In genomic region chr3:69085543-69086132, GRCh38 we compare ENCODE assay signal across 8 cellular contexts. TPM values are rescaled to one million over a fixed set of nuclear protein-coding genes. Genes with fewer than 3 reads are reported as not detected.
DNase-seq lines count a peak whose midpoint lies in the region; ATAC-seq and TF ChIP-seq lines count a peak whose summit lies in the region.

No MANE protein-coding gene starts in this region.

- H3K4me3 Mint-ChIP-seq in GM23338, result peak overlapping the region; percentile 95
- peak overlapping the region; percentile 95 to 96 for H3K4me3 Mint-ChIP-seq in activated T-cell treated with anti-CD3 and anti-CD28 coated beads, Interleukin-2, amount 50 U/mL, for 72 hours
- H3K4me3 Mint-ChIP-seq in glutamatergic neuron (ENCODE audit: unreplicated experiment), result peak overlapping the region; percentile 91

- H3K4me1 Mint-ChIP-seq in GM23338, result peaks cover 53% of the 10 kb centered on the region
- peaks cover 69% of the 10 kb centered on the region for H3K4me1 Mint-ChIP-seq in activated T-cell treated with anti-CD3 and anti-CD28 coated beads, Interleukin-2, amount 50 U/mL, for 72 hours (ENCODE audit: low read depth)
- H3K4me1 Mint-ChIP-seq in glutamatergic neuron (ENCODE audit: low read depth, unreplicated experiment), result peaks cover 25% of the 10 kb centered on the region

- H3K27me3 Mint-ChIP-seq in GM23338 (ENCODE audit: insufficient read depth, low read depth, poor library complexity) (peaks cover under 1% of the 10 kb centered on the region), glutamatergic neuron (ENCODE audit: unreplicated experiment) (peaks cover 2% of the 10 kb centered on the region)
- no peaks in the 10 kb centered on the region for H3K27me3 Mint-ChIP-seq in activated T-cell treated with anti-CD3 and anti-CD28 coated beads, Interleukin-2, amount 50 U/mL, for 72 hours (ENCODE audit: low read depth)

- CTCF ChIA-PET in AG04450 (lab: Charles Lee), result no interaction called here

- H3K27ac ChIP-seq in AG04450 (ENCODE audit: low read depth, low read length) (peak overlapping the region; percentile 83), GM23338 (ENCODE audit: low read depth) (no peak overlapping the region)

- H3F3A ChIP-seq in GM23338 (replicated peaks; ENCODE audit: low read depth), result no peaks in the 10 kb centered on the region

- TF ChIP-seq CTCF in AG04450 (IDR thresholded peaks at IDR 0.05; ENCODE audit: low read depth, low read length), result no peak
- no peak for TF ChIP-seq CTCF in GM23338 (conservative IDR thresholded peaks at IDR 0.05; ENCODE audit: low read depth in 2 of 2)
- TF ChIP-seq CTCF in glutamatergic neuron (IDR thresholded peaks at IDR 0.05; ENCODE audit: partially characterized antibody, unreplicated experiment), result no peak

- no peaks in the 10 kb centered on the region; the same call in 2 of the 3 replicates for H3K36me3 Mint-ChIP-seq in GM23338 (ENCODE audit: low read depth)
- peaks cover 11 to 15% of the 10 kb centered on the region in 2 donors for H3K36me3 Mint-ChIP-seq in activated T-cell treated with anti-CD3 and anti-CD28 coated beads, Interleukin-2, amount 50 U/mL, for 72 hours (ENCODE audit: insufficient read depth in 2 of 2)
- no peaks in the 10 kb centered on the region for H3K36me3 Mint-ChIP-seq in glutamatergic neuron (ENCODE audit: unreplicated experiment)

- H3K9me2 ChIP-seq in GM23338 (ENCODE audit: insufficient read depth), result no peaks in the 10 kb centered on the region

- H3K9me3 Mint-ChIP-seq in GM23338 (no peaks in the 10 kb centered on the region), glutamatergic neuron (ENCODE audit: unreplicated experiment) (peaks cover 3% of the 10 kb centered on the region)
- no peaks in the 10 kb centered on the region for H3K9me3 Mint-ChIP-seq in activated T-cell treated with anti-CD3 and anti-CD28 coated beads, Interleukin-2, amount 50 U/mL, for 72 hours

- DNase-seq in AG04450 (ENCODE audit: low read depth, low spot score) (no peak), GM23338 (ENCODE audit: low spot score) (no peak), glutamatergic neuron (peak; percentile 19), occipital lobe (lab: John Stamatoyannopoulos, UW) (peak; percentile 23), NCI-H2107 treated with DMSO at 0.1 percent for 48 hours (lab: John Stamatoyannopoulos, UW; ENCODE audit: unreplicated experiment) (no peak), activated gamma-delta T cell (lab: John Stamatoyannopoulos, UW) (no peak)
- DNase-seq in activated T-cell treated with anti-CD3 and anti-CD28 coated beads, Interleukin-2, amount 50 U/mL, for 72 hours, result no peak
- no peak for DNase-seq in effector CD4-positive, alpha-beta T cell

- no peak overlapping the region for H3K27ac Mint-ChIP-seq in GM23338
- peak overlapping the region; percentile 96 for H3K27ac Mint-ChIP-seq in activated T-cell treated with anti-CD3 and anti-CD28 coated beads, Interleukin-2, amount 50 U/mL, for 72 hours
- H3K27ac Mint-ChIP-seq in glutamatergic neuron (ENCODE audit: unreplicated experiment), result peak overlapping the region; percentile 89

- ATAC-seq in GM23338, result peak; percentile 50
- ATAC-seq in activated T-cell treated with anti-CD3 and anti-CD28 coated beads, Interleukin-2, amount 50 U/mL, for 72 hours (replicated peaks in 1 of 2), result no peak

- H3K79me2 ChIP-seq in GM23338 (replicated peaks; ENCODE audit: insufficient read depth), result 0 out of 2 replicates have a peak, but pooled peaks cover 16% of the 10 kb centered on the region

- no peaks in the 10 kb centered on the region for H3K9me3 ChIP-seq in AG04450 (ENCODE audit: control insufficient read depth, insufficient read depth, low read length)

- peak overlapping the region; percentile 84 for H3K4me2 ChIP-seq in GM23338

- H3K36me3 ChIP-seq in GM23338 (ENCODE audit: insufficient read depth), result no peaks in the 10 kb centered on the region

- no peaks in the 10 kb centered on the region for H3K27me3 ChIP-seq in AG04450 (ENCODE audit: control insufficient read depth, insufficient read depth, low read length)
- H3K27me3 ChIP-seq in GM23338 (ENCODE audit: insufficient read depth), result no peaks in the 10 kb centered on the region

- POLR2A ChIA-PET in AG04450 (lab: Yijun Ruan, JAX), result no interaction called here

- no peaks in the 10 kb centered on the region for H4K20me1 ChIP-seq in GM23338 (replicated peaks; ENCODE audit: insufficient read depth)

- H3K4me3 ChIP-seq in AG04450 (ENCODE audit: low read depth, low read length) (peak overlapping the region; percentile 95), GM23338 (peak overlapping the region; percentile 81)

- peaks cover 42% of the 10 kb centered on the region for H3K4me1 ChIP-seq in GM23338 (ENCODE audit: insufficient read depth)

- H2AFZ ChIP-seq in GM23338, result peak overlapping the region; percentile 95

TF ChIP-seq in GM23338, 12 proteins besides CTCF, POLR2A, EP300 and RAD21 (continues in another document):
- TF ChIP-seq ETS1 (IDR thresholded peaks at IDR 0.05) (no peak), ZNF331 (CRISPR knock-in tag; IDR thresholded peaks at IDR 0.05; ENCODE audit: low read depth) (no peak), CREB1 (CRISPR knock-in tag; IDR thresholded peaks at IDR 0.05; ENCODE audit: low read depth) (no peak), ZNF114 (CRISPR knock-in tag; IDR thresholded peaks at IDR 0.05) (no peak), REST (IDR thresholded peaks at IDR 0.05; ENCODE audit: unreplicated experiment) (no peak), NANOG (IDR thresholded peaks at IDR 0.05; ENCODE audit: borderline replicate concordance) (no peak), STAT1 (IDR thresholded peaks at IDR 0.05; ENCODE audit: unreplicated experiment) (no peak), JUNB (IDR thresholded peaks at IDR 0.05; ENCODE audit: unreplicated experiment) (no peak)

RNA-seq across cellular contexts. Expression of gene ARL6IP5, which starts 0.9 kb away (rescaled TPM):
- polyA plus RNA-seq in AG04450 (2011; rRNA removed) (150 and 204 TPM in 2 replicates), GM23338 (2016; fragmentation: Nextera tagmentation; extraction: Ambion mirVana) (36.5 and 39.8 TPM in 2 replicates)
- 79.5 and 105 TPM in 2 replicates for polyA minus RNA-seq in AG04450 (2011; rRNA and poly(A)+ RNA removed)
- total RNA-seq in GM23338 (2014; rRNA removed; shearing (Covaris generic)), result 28.8 and 35.5 TPM in 2 replicates
- 100 to 1,000 TPM in 1 of 2 donors, 10 to 100 TPM in 1; 93.1 to 106 TPM for total RNA-seq in activated T-cell treated with anti-CD3 and anti-CD28 coated beads, Interleukin-2, amount 50 U/mL, for 72 hours
- total RNA-seq in glutamatergic neuron (ENCODE audit: unreplicated experiment) (74.0 TPM), occipital lobe (63.5 TPM)

RNA-seq across cellular contexts. Expression of gene UBA3, which starts 5.5 kb away (rescaled TPM):
- polyA plus RNA-seq in AG04450 (2011; rRNA removed) (81.1 and 111 TPM in 2 replicates), GM23338 (2016; fragmentation: Nextera tagmentation; extraction: Ambion mirVana) (40.4 and 53.2 TPM in 2 replicates)
- 36.0 and 42.9 TPM in 2 replicates for polyA minus RNA-seq in AG04450 (2011; rRNA and poly(A)+ RNA removed)
- 82.5 and 85.3 TPM in 2 replicates for total RNA-seq in GM23338 (2014; rRNA removed; shearing (Covaris generic))
- total RNA-seq in activated T-cell treated with anti-CD3 and anti-CD28 coated beads, Interleukin-2, amount 50 U/mL, for 72 hours, result 10 to 100 TPM; 81.5 to 95.3 TPM
- total RNA-seq in glutamatergic neuron (ENCODE audit: unreplicated experiment) (68.6 TPM), occipital lobe (103 TPM)

RNA-seq across cellular contexts. Expression of gene TMF1, which starts 33.5 kb away (rescaled TPM):
- 18.1 and 21.1 TPM in 2 replicates for polyA plus RNA-seq in AG04450 (2011; rRNA removed)
- 16.2 and 37.7 TPM in 2 replicates for polyA minus RNA-seq in AG04450 (2011; rRNA and poly(A)+ RNA removed)
- 10.4 and 15.8 TPM in 2 replicates for total RNA-seq in GM23338 (2014; rRNA removed; shearing (Covaris generic))
- 21.3 TPM in 2 replicates for polyA plus RNA-seq in GM23338 (2016; fragmentation: Nextera tagmentation; extraction: Ambion mirVana)
- total RNA-seq in activated T-cell treated with anti-CD3 and anti-CD28 coated beads, Interleukin-2, amount 50 U/mL, for 72 hours, result 10 to 100 TPM; 32.2 to 41.9 TPM
- 18.8 TPM for total RNA-seq in glutamatergic neuron (ENCODE audit: unreplicated experiment)
- 41.6 TPM for total RNA-seq in occipital lobe

RNA-seq across cellular contexts. Expression of gene LMOD3, which starts 36.8 kb away (rescaled TPM):
- not detected in 2 replicates for polyA plus RNA-seq in AG04450 (2011; rRNA removed)
- not detected in 2 replicates for polyA minus RNA-seq in AG04450 (2011; rRNA and poly(A)+ RNA removed)
- not detected in 2 replicates for total RNA-seq in GM23338 (2014; rRNA removed; shearing (Covaris generic))
- 0.06 TPM in 1 of 2 replicates, not detected in the other for polyA plus RNA-seq in GM23338 (2016; fragmentation: Nextera tagmentation; extraction: Ambion mirVana)
- total RNA-seq in activated T-cell treated with anti-CD3 and anti-CD28 coated beads, Interleukin-2, amount 50 U/mL, for 72 hours, result not detected
- total RNA-seq in glutamatergic neuron (ENCODE audit: unreplicated experiment), result not detected
- 0.16 TPM for total RNA-seq in occipital lobe

Comparison
In these comparisons a context has a peak if more than half of its experiments do, and no peak if none do; other contexts are left out.
1. DNase-seq: peak in glutamatergic neuron (single experiment) and occipital lobe (single experiment); none in AG04450 (single experiment), GM23338 (single experiment), activated T-cell treated with anti-CD3 and anti-CD28 coated beads, Interleukin-2, amount 50 U/mL, for 72 hours (0 of 2), NCI-H2107 treated with DMSO at 0.1 percent for 48 hours (single experiment), activated gamma-delta T cell (single experiment) and effector CD4-positive, alpha-beta T cell (single experiment).
2. Peak in every context shown above with its lines, with median percentiles within 50 percentile points of each other: H3K4me3 Mint-ChIP-seq.